In the genomic region with DNA sequence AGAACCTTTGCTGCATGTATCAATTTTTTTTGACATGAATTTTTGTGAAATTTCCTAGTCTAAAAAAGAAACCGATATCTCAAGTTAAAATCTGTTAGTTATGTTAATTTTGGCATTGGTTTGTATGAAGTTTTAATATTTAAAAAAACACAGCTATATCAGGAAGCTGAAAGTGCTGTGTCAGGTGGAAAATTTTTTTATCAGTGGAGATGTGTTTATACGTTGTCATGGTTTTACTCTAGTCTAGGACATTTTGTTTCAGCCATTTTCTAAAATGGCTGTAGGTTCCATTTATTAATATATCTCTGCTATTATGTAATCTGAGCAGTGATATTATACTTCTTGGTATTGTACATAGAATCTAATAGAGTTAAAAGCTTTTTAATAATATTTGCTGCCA, we compare ENCODE assay signal across 19 cellular contexts.
"Had no signal": no experiment of that assay in that cellular context is flagged by ENCODE, and none has a peak within 500 bp of the region (broad histone marks: within the 10 kb centered on the region; RNA-seq: fewer than 3 reads in every experiment).

No MANE protein-coding gene starts in this region.

- FAIRE-seq: endometrium had no signal

- ATAC-seq: mucosa of descending colon; naive thymus-derived CD8-positive, alpha-beta T cell had no signal

- H3K9me3 ChIP-seq: esophagus squamous epithelium, mucosa of descending colon, neutrophil, right atrium auricular region, sigmoid colon, stomach had no signal

- DNase-seq: cortex of kidney; effector memory CD4-positive, alpha-beta T cell; esophagus squamous epithelium; foreskin fibroblast; head of caudate nucleus; hippocampal formation; kidney glomerular epithelial cell; mucosa of descending colon; naive thymus-derived CD8-positive, alpha-beta T cell; sigmoid colon; stimulated activated CD4-positive, alpha-beta T cell treated with anti-CD3 and anti-CD28 coated beads, Interleukin-12 subunit alpha, Interleukin-12 subunit beta, amount 100 ng/mL, for 4 hours; stimulated activated naive CD4-positive, alpha-beta T cell; stomach; trophoblast cell had no signal

- H3K27ac ChIP-seq: epithelial cell of prostate, esophagus squamous epithelium, neutrophil, right atrium auricular region, sigmoid colon, skin epidermis, stomach had no signal

- H3K4me1 ChIP-seq: esophagus squamous epithelium, right atrium auricular region, sigmoid colon had no signal

- H3K4me3 ChIP-seq: esophagus squamous epithelium, mucosa of descending colon, right atrium auricular region, sigmoid colon, skin epidermis, stomach had no signal

- H3K27me3 ChIP-seq: esophagus squamous epithelium, neutrophil, right atrium auricular region, sigmoid colon, stomach had no signal
